In genomic region chr12:114440450-114441383, GRCh38 we compare ENCODE assay signal across 23 cellular contexts. TPM values are rescaled to one million over a fixed set of nuclear protein-coding genes. Genes with fewer than 3 reads are reported as not detected.
DNase-seq lines count a peak whose midpoint lies in the region; ATAC-seq and TF ChIP-seq lines count a peak whose summit lies in the region.
"Had no signal": no experiment of that assay in that cellular context is flagged by ENCODE, and none has a peak within 500 bp of the region (broad histone marks: within the 10 kb centered on the region; RNA-seq: fewer than 3 reads in every experiment).

No MANE protein-coding gene starts in this region.

- POLR2A ChIA-PET in CD4-positive, alpha-beta T cell (lab: Charles Lee), result no interaction called here

- ATAC-seq in stimulated activated naive B cell treated with anti-CD40 and anti-IgM and Interleukin-4, amounts not matched to agents 10 μg/mL and 1 μg/mL and 100 μg/mL, for 72 hours (replicated peaks), result no peak
- ATAC-seq in HG03280 (IDR thresholded peaks at IDR 0.05; ENCODE audit: unreplicated experiment), result no peak
- no peak for ATAC-seq in CD4-positive, alpha-beta T cell (ENCODE audit: poor library complexity)
- ATAC-seq in GM18909 (IDR thresholded peaks at IDR 0.05; ENCODE audit: poor library complexity, unreplicated experiment), result no peak
- ATAC-seq: gastroesophageal sphincter had no signal

- no peak for TF ChIP-seq CTCF in cardiac muscle cell (IDR thresholded peaks at IDR 0.05; ENCODE audit: low read depth, low read length)
- TF ChIP-seq CTCF in foreskin fibroblast (IDR thresholded peaks at IDR 0.05; ENCODE audit: low read depth, low read length), result no peak
- no peak for TF ChIP-seq CTCF in CD4-positive, alpha-beta T cell (IDR thresholded peaks at IDR 0.05)

- DNase-seq in cardiac muscle cell (ENCODE audit: low read depth in 1 of 2, low spot score in 1 of 2) (peak in 1 of 2 donors; percentile 42), cardiac septum (ENCODE audit: low spot score) (no peak), NCI-H510A (lab: John Stamatoyannopoulos, UW) (peak; percentile 13), foreskin fibroblast (peak in 1 of 2 donors; percentile 69)
- DNase-seq in stimulated activated naive B cell treated with anti-CD40 and anti-IgM and Interleukin-4, amounts not matched to agents 10 μg/mL and 1 μg/mL and 100 μg/mL, for 72 hours, result no peak
- DNase-seq in CD4-positive, alpha-beta T cell, result no peak
- DNase-seq: CD8-positive, alpha-beta memory T cell; DMS79; dorsolateral prefrontal cortex; erythroblast; NCI-H1048; NCI-H2081 treated with DMSO at 0.1 percent for 48 hours; NCI-H524; nucleus accumbens; SIG-M5 had no signal

- no peak overlapping the region for H3K4me3 Mint-ChIP-seq in stimulated activated naive B cell treated with anti-CD40 and anti-IgM and Interleukin-4, amounts not matched to agents 10 μg/mL and 1 μg/mL and 100 μg/mL, for 72 hours
- no peak overlapping the region for H3K4me3 Mint-ChIP-seq in CD4-positive, alpha-beta T cell
- H3K4me3 Mint-ChIP-seq: CD8-positive, alpha-beta memory T cell had no signal

- H3K9me3 ChIP-seq in cardiac muscle cell (ENCODE audit: low read depth), result no peaks in the 10 kb centered on the region
- no peaks in the 10 kb centered on the region for H3K9me3 ChIP-seq in CD4-positive, alpha-beta T cell (ENCODE audit: control insufficient read depth, low read length)

- no peaks in the 10 kb centered on the region for H3K36me3 ChIP-seq in cardiac muscle cell
- H3K36me3 ChIP-seq: gastroesophageal sphincter had no signal

- no peak overlapping the region for H3K27ac ChIP-seq in cardiac muscle cell
- H3K27ac ChIP-seq in CD4-positive, alpha-beta T cell (ENCODE audit: low read depth, low read length), result no peak overlapping the region
- H3K27ac ChIP-seq: dorsolateral prefrontal cortex, gastroesophageal sphincter, KMS-11, VCaP had no signal

- no peaks in the 10 kb centered on the region for H3K36me3 Mint-ChIP-seq in stimulated activated naive B cell treated with anti-CD40 and anti-IgM and Interleukin-4, amounts not matched to agents 10 μg/mL and 1 μg/mL and 100 μg/mL, for 72 hours
- H3K36me3 Mint-ChIP-seq in CD4-positive, alpha-beta T cell (ENCODE audit: low read depth), result no peaks in the 10 kb centered on the region
- H3K36me3 Mint-ChIP-seq: CD8-positive, alpha-beta memory T cell had no signal

- CTCF ChIA-PET in CD4-positive, alpha-beta T cell (lab: Charles Lee), result no interaction called here

- peaks cover 70 to 95% of the 10 kb centered on the region in 2 donors for H3K27me3 Mint-ChIP-seq in stimulated activated naive B cell treated with anti-CD40 and anti-IgM and Interleukin-4, amounts not matched to agents 10 μg/mL and 1 μg/mL and 100 μg/mL, for 72 hours
- peaks cover 88% of the 10 kb centered on the region for H3K27me3 Mint-ChIP-seq in CD4-positive, alpha-beta T cell

- peaks cover 8% of the 10 kb centered on the region for H3K4me1 ChIP-seq in cardiac muscle cell (ENCODE audit: low read depth)

- intact Hi-C loops in cardiac septum (cut with DNase I), result no loop called here
- intact Hi-C loops in CD4-positive, alpha-beta T cell (cut with DNase I, micrococcal nuclease), result no loop called here

- H3K9me3 Mint-ChIP-seq in stimulated activated naive B cell treated with anti-CD40 and anti-IgM and Interleukin-4, amounts not matched to agents 10 μg/mL and 1 μg/mL and 100 μg/mL, for 72 hours, result peaks cover 6% of the 10 kb centered on the region in 2 donors
- H3K9me3 Mint-ChIP-seq in CD4-positive, alpha-beta T cell, result peaks cover 4% of the 10 kb centered on the region

- H3K27ac Mint-ChIP-seq in stimulated activated naive B cell treated with anti-CD40 and anti-IgM and Interleukin-4, amounts not matched to agents 10 μg/mL and 1 μg/mL and 100 μg/mL, for 72 hours, result peak overlapping the region; percentile 51
- no peak overlapping the region for H3K27ac Mint-ChIP-seq in CD4-positive, alpha-beta T cell
- H3K27ac Mint-ChIP-seq: CD8-positive, alpha-beta memory T cell had no signal

- H3K4me3 ChIP-seq in cardiac muscle cell (peak overlapping the region; percentile 10), foreskin fibroblast (ENCODE audit: low read depth in 1 of 2, low read length in 2 of 2) (peak overlapping the region; percentile 10 to 49)
- H3K4me3 ChIP-seq: gastroesophageal sphincter had no signal

- no peaks in the 10 kb centered on the region for H3K4me1 Mint-ChIP-seq in stimulated activated naive B cell treated with anti-CD40 and anti-IgM and Interleukin-4, amounts not matched to agents 10 μg/mL and 1 μg/mL and 100 μg/mL, for 72 hours
- no peaks in the 10 kb centered on the region for H3K4me1 Mint-ChIP-seq in CD4-positive, alpha-beta T cell (ENCODE audit: low read depth)
- H3K4me1 Mint-ChIP-seq: CD8-positive, alpha-beta memory T cell had no signal

- peaks cover 100% of the 10 kb centered on the region for H3K27me3 ChIP-seq in cardiac muscle cell
- H3K27me3 ChIP-seq in CD4-positive, alpha-beta T cell (ENCODE audit: control insufficient read depth, insufficient read depth, low read length), result peaks cover 76% of the 10 kb centered on the region

RNA-seq across cellular contexts. Expression of gene TBX5, which starts 34.8 kb away (rescaled TPM):
- 108 and 109 TPM in 2 replicates for total RNA-seq in cardiac muscle cell
- polyA plus RNA-seq in cardiac muscle cell, result 83.3 and 110 TPM in 2 replicates
- 34.6 TPM for total RNA-seq in cardiac septum
- not detected for total RNA-seq in CD4-positive, alpha-beta T cell
- total RNA-seq: CD8-positive, alpha-beta memory T cell; liver; T-helper 1 cell treated with Interleukin-12 subunit alpha and Interleukin-12 subunit beta and Interleukin-4 antibody, amounts not matched to agents 30 ng/mL and 1 ng/mL, for 36 hours; temporal lobe had no signal
- polyA plus RNA-seq: CD8-positive, alpha-beta memory T cell had no signal

Comparison
In these comparisons a context has a peak if more than half of its experiments do, and no peak if none do; other contexts are left out.
1. RNA of gene TBX5, which starts 34.8 kb away (total RNA-seq): 108 to 109 TPM in cardiac muscle cell and 34.6 TPM in cardiac septum (single experiment); not detected in CD4-positive, alpha-beta T cell; every median in the first group is over 10 times any median in the second.